16 cellular contexts compared by ENCODE assay signal in the genomic region with DNA sequence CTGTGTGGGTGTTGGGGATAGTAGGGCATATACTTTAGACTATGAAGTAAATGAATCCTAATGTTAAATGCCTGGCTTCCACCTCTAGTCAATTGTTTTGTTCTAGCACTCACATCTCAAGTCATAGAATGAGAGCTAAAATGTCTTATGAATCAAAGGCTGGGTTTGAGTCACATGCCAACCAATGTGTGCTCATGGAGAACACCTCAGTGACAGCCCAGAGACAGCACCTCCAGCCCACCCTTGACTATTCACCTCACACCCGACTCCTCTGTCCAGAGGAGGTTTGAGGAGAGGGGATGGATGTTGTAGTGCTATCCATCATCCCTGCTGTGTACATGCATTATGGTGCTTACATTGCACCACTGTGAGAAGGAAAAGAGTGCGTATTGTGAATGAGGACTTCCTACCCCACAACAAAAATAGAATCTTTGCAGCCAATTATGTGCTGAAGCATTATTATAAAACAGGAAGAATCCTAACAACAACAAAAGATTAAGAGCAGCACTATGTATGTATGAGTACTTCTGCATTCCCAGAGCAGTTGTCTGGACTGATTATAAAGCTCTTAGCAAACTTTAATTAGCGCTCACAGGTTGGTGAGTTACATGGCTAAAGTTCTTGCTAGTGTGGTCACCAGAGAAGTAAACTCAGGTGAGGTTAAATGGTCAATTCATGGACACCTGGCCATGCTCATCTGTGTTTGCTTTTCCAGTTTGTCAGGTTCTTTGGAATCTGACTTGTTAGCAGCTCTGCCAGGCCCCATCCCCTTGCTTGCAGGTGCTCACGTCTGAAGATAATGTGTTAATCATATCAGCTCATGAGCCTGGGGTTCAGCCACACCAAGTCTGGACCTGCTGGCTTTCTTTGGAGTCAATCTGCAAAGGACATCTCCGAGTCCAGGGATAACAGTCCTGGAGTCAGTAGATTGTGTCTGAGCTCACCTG. TPM values are rescaled to one million over a fixed set of nuclear protein-coding genes. Genes with fewer than 3 reads are reported as not detected.
DNase-seq lines count a peak whose midpoint lies in the region; ATAC-seq and TF ChIP-seq lines count a peak whose summit lies in the region.
"Had no signal": no experiment of that assay in that cellular context is flagged by ENCODE, and none has a peak within 500 bp of the region (broad histone marks: within the 10 kb centered on the region; RNA-seq: fewer than 3 reads in every experiment).

No MANE protein-coding gene starts in this region.

- no peak overlapping the region for H3K4me3 Mint-ChIP-seq in activated T-helper 2 cell treated with anti-CD3 and anti-CD28 coated beads, Interferon-gamma antibody, Interleukin-2, Interleukin-4, amounts not matched to agents 10 μg/mL and 5 μg/mL and 100 μg/mL, durations not matched to agents 14 hours and 24 hours and 36 hours (ENCODE audit: low read depth)
- no peak overlapping the region for H3K4me3 Mint-ChIP-seq in stimulated activated memory B cell treated with anti-CD40 and anti-IgM and Interleukin-4, amounts not matched to agents 10 μg/mL and 1 μg/mL and 100 μg/mL, for 72 hours
- H3K4me3 Mint-ChIP-seq: T-helper 2 cell treated with Interferon-gamma antibody and Interleukin-4, amounts not matched to agents 5 μg/mL and 100 μg/mL, for 36 hours had no signal

- H3K27me3 Mint-ChIP-seq in activated T-helper 2 cell treated with anti-CD3 and anti-CD28 coated beads, Interferon-gamma antibody, Interleukin-2, Interleukin-4, amounts not matched to agents 10 μg/mL and 5 μg/mL and 100 μg/mL, durations not matched to agents 14 hours and 24 hours and 36 hours (ENCODE audit: low read depth), result peaks cover under 1% of the 10 kb centered on the region
- H3K27me3 Mint-ChIP-seq in stimulated activated memory B cell treated with anti-CD40 and anti-IgM and Interleukin-4, amounts not matched to agents 10 μg/mL and 1 μg/mL and 100 μg/mL, for 72 hours, result no peaks in the 10 kb centered on the region

- peaks cover 17% of the 10 kb centered on the region in 2 donors for H3K36me3 Mint-ChIP-seq in activated naive CD4-positive, alpha-beta T cell treated with anti-CD3 and anti-CD28 coated beads, Interleukin-2, amount 50 U/mL, for 72 hours
- H3K36me3 Mint-ChIP-seq in activated T-helper 2 cell treated with anti-CD3 and anti-CD28 coated beads, Interferon-gamma antibody, Interleukin-2, Interleukin-4, amounts not matched to agents 10 μg/mL and 5 μg/mL and 100 μg/mL, durations not matched to agents 14 hours and 24 hours and 36 hours (ENCODE audit: low read depth), result peaks cover 3% of the 10 kb centered on the region
- no peaks in the 10 kb centered on the region for H3K36me3 Mint-ChIP-seq in stimulated activated memory B cell treated with anti-CD40 and anti-IgM and Interleukin-4, amounts not matched to agents 10 μg/mL and 1 μg/mL and 100 μg/mL, for 72 hours

- H3K9me3 Mint-ChIP-seq in activated naive CD4-positive, alpha-beta T cell treated with anti-CD3 and anti-CD28 coated beads, Interleukin-2, amount 50 U/mL, for 72 hours, result peaks cover 11 to 13% of the 10 kb centered on the region in 2 donors
- H3K9me3 Mint-ChIP-seq in activated T-helper 2 cell treated with anti-CD3 and anti-CD28 coated beads, Interferon-gamma antibody, Interleukin-2, Interleukin-4, amounts not matched to agents 10 μg/mL and 5 μg/mL and 100 μg/mL, durations not matched to agents 14 hours and 24 hours and 36 hours, result peaks cover 6% of the 10 kb centered on the region
- no peaks in the 10 kb centered on the region for H3K9me3 Mint-ChIP-seq in stimulated activated memory B cell treated with anti-CD40 and anti-IgM and Interleukin-4, amounts not matched to agents 10 μg/mL and 1 μg/mL and 100 μg/mL, for 72 hours

- DNase-seq in activated naive CD4-positive, alpha-beta T cell treated with anti-CD3 and anti-CD28 coated beads, Interleukin-2, amount 50 U/mL, for 72 hours (ENCODE audit: low spot score in 2 of 2), result no peak
- DNase-seq in activated naive CD4-positive, alpha-beta T cell (lab: John Stamatoyannopoulos, UW), result no peak
- peak; percentile 40 for DNase-seq in LNCaP clone FGC (ENCODE audit: low read depth)
- DNase-seq in activated T-helper 2 cell treated with anti-CD3 and anti-CD28 coated beads, Interferon-gamma antibody, Interleukin-2, Interleukin-4, amounts not matched to agents 10 μg/mL and 5 μg/mL and 100 μg/mL, durations not matched to agents 14 hours and 24 hours and 36 hours (ENCODE audit: low spot score), result no peak
- DNase-seq in GM10266 (ENCODE audit: extremely low spot score), result no peak
- DNase-seq: mucosa of descending colon, NCI-H2081 treated with DMSO at 0.1 percent for 48 hours, pancreas, substantia nigra had no signal

- peaks cover 67% of the 10 kb centered on the region for H3K4me1 Mint-ChIP-seq in activated T-helper 2 cell treated with anti-CD3 and anti-CD28 coated beads, Interferon-gamma antibody, Interleukin-2, Interleukin-4, amounts not matched to agents 10 μg/mL and 5 μg/mL and 100 μg/mL, durations not matched to agents 14 hours and 24 hours and 36 hours (ENCODE audit: low read depth)
- peaks cover 66% of the 10 kb centered on the region for H3K4me1 Mint-ChIP-seq in stimulated activated memory B cell treated with anti-CD40 and anti-IgM and Interleukin-4, amounts not matched to agents 10 μg/mL and 1 μg/mL and 100 μg/mL, for 72 hours

- peak; percentile 51 to 83 for ATAC-seq in activated naive CD4-positive, alpha-beta T cell treated with anti-CD3 and anti-CD28 coated beads, Interleukin-2, amount 50 U/mL, for 72 hours
- peak; percentile 39 for ATAC-seq in stimulated activated memory B cell treated with anti-CD40 and anti-IgM and Interleukin-4, amounts not matched to agents 10 μg/mL and 1 μg/mL and 100 μg/mL, for 72 hours
- ATAC-seq in GM21367 (IDR thresholded peaks at IDR 0.05; ENCODE audit: unreplicated experiment) (no peak), GM21447 (IDR thresholded peaks at IDR 0.05; ENCODE audit: unreplicated experiment) (no peak)
- ATAC-seq: mucosa of descending colon, Right ventricle myocardium inferior had no signal

- intact Hi-C loops in activated T-helper 2 cell treated with anti-CD3 and anti-CD28 coated beads, Interferon-gamma antibody, Interleukin-2, Interleukin-4, amounts not matched to agents 10 μg/mL and 5 μg/mL and 100 μg/mL, durations not matched to agents 14 hours and 24 hours and 36 hours (cut with micrococcal nuclease), result no loop called here

- TF ChIP-seq CTCF in LNCaP clone FGC (IDR thresholded peaks at IDR 0.05; ENCODE audit: control insufficient read depth, extremely low read depth, insufficient read depth) (no peak), GM10266 (IDR thresholded peaks at IDR 0.05; ENCODE audit: control insufficient read depth, insufficient read depth, low read depth, missing control alignments) (no peak)

- H3K4me3 ChIP-seq in LNCaP clone FGC (ENCODE audit: low read depth, low read length), result no peak overlapping the region
- H3K4me3 ChIP-seq: HAP-1, mucosa of descending colon, pancreas, skin epidermis had no signal

- H3K27ac Mint-ChIP-seq in activated naive CD4-positive, alpha-beta T cell treated with anti-CD3 and anti-CD28 coated beads, Interleukin-2, amount 50 U/mL, for 72 hours, result peak overlapping the region in 1 of 2 donors; percentile 3
- peak overlapping the region; percentile 58 for H3K27ac Mint-ChIP-seq in activated T-helper 2 cell treated with anti-CD3 and anti-CD28 coated beads, Interferon-gamma antibody, Interleukin-2, Interleukin-4, amounts not matched to agents 10 μg/mL and 5 μg/mL and 100 μg/mL, durations not matched to agents 14 hours and 24 hours and 36 hours
- H3K27ac Mint-ChIP-seq in stimulated activated memory B cell treated with anti-CD40 and anti-IgM and Interleukin-4, amounts not matched to agents 10 μg/mL and 1 μg/mL and 100 μg/mL, for 72 hours, result peak overlapping the region; percentile 65
- H3K27ac Mint-ChIP-seq: T-helper 2 cell treated with Interferon-gamma antibody and Interleukin-4, amounts not matched to agents 5 μg/mL and 100 μg/mL, for 36 hours had no signal

RNA-seq across cellular contexts. Expression of gene NABP1, which starts 55.3 kb away (rescaled TPM):
- 10 to 100 TPM; 53.7 to 59.7 TPM for total RNA-seq in activated naive CD4-positive, alpha-beta T cell treated with anti-CD3 and anti-CD28 coated beads, Interleukin-2, amount 50 U/mL, for 72 hours
- 39.9 and 40.0 TPM in 2 replicates for total RNA-seq in activated T-helper 2 cell treated with anti-CD3 and anti-CD28 coated beads, Interferon-gamma antibody, Interleukin-2, Interleukin-4, amounts not matched to agents 10 μg/mL and 5 μg/mL and 100 μg/mL, durations not matched to agents 14 hours and 24 hours and 36 hours

Comparison
In these comparisons a context has a peak if more than half of its experiments do, and no peak if none do; other contexts are left out.
1. ATAC-seq: peak in activated naive CD4-positive, alpha-beta T cell treated with anti-CD3 and anti-CD28 coated beads, Interleukin-2, amount 50 U/mL, for 72 hours (2 of 2) and stimulated activated memory B cell treated with anti-CD40 and anti-IgM and Interleukin-4, amounts not matched to agents 10 μg/mL and 1 μg/mL and 100 μg/mL, for 72 hours (single experiment); none in GM21367 (single experiment) and GM21447 (single experiment).